In the genomic region with DNA sequence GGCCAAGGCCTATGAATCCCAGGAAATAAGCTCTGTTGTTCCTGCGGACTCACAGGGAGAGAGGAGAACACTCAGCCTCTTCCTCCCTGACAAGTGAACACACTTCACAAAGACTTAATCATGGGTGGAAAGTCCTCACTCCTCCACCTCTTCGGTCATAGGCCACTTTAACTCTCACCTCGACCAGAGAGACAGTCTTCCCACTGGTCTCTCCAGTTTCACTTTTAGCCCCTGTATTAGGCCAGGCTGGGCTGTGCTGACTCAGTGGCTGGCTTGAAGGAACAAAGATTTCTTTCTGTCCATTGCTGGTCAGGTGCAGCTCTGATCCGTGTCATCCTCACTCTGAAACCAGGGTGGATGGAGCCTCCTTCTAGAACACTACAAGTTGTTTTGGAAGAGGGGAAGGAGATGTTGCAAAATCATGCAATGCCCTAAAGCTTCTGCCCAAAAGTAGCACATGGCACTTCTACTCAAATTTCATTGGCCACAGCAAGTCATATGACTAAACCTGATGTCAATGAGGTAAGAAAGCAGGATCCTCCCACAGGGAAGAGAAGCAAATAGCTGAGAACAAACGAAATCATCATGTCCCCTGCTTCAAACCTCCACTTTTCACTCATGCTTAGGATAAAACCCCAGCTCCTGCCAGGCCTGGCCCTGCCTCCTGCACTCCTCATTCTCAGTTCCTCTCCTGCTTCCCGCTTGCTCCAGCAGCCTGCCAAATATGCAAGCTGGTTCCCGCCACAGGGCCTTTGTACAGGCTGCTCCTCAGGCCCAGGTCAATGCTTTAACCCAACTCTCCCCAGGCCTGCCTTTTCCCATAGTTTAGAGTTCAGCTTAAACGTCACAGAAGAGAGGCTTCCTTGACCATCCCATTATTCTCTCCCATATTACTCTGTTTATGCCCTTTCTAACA, we compare ENCODE assay signal across 16 cellular contexts.
A peak's percentile ranks its signal among the peaks of the same experiment; 100 is the strongest.
DNase-seq lines count a peak whose midpoint lies in the region; FAIRE-seq and TF ChIP-seq lines count a peak whose summit lies in the region.
"Had no signal": no experiment of that assay in that cellular context is flagged by ENCODE, and none has a peak within 500 bp of the region (broad histone marks: within the 10 kb centered on the region; RNA-seq: fewer than 3 reads in every experiment).

No MANE protein-coding gene starts in this region.

- no peak overlapping the region for H3K27ac Mint-ChIP-seq in neural progenitor cell
- H3K27ac Mint-ChIP-seq: activated naive CD8-positive, alpha-beta T cell had no signal

- peak overlapping the region; percentile 34 for H3K4me3 Mint-ChIP-seq in neural progenitor cell
- H3K4me3 Mint-ChIP-seq: activated naive CD8-positive, alpha-beta T cell had no signal

- H3K9me3 ChIP-seq in neural progenitor cell (ENCODE audit: low read depth) = no peaks in the 10 kb centered on the region
- peaks cover 5% of the 10 kb centered on the region for H3K9me3 ChIP-seq in effector memory CD4-positive, alpha-beta T cell (ENCODE audit: control insufficient read depth, low read length)
- H3K9me3 ChIP-seq: colonic mucosa had no signal

- no peaks in the 10 kb centered on the region for H3K36me3 Mint-ChIP-seq in neural progenitor cell

- H3F3A ChIP-seq in neural progenitor cell (ENCODE audit: low read depth) = no peaks in the 10 kb centered on the region

- H3K27ac ChIP-seq in neural progenitor cell = no peak overlapping the region
- H3K27ac ChIP-seq in effector memory CD4-positive, alpha-beta T cell (ENCODE audit: insufficient read depth, low read length, poor library complexity, severe bottlenecking) = no peak overlapping the region
- H3K27ac ChIP-seq: 22Rv1, colonic mucosa, left lung had no signal

- peak; percentile 28 for FAIRE-seq in bronchial epithelial cell (lab: Jason Lieb, UNC)

- no peak overlapping the region for H3K9ac ChIP-seq in neural progenitor cell

- H4K20me1 ChIP-seq in neural progenitor cell (ENCODE audit: low read depth) = no peaks in the 10 kb centered on the region

- no peak for TF ChIP-seq CTCF in bronchial epithelial cell (IDR thresholded peaks at IDR 0.05; ENCODE audit: insufficient read depth, low read length, severe bottlenecking)
- no peak for TF ChIP-seq CTCF in neural progenitor cell (IDR thresholded peaks at IDR 0.05)

- H3K4me3 ChIP-seq in bronchial epithelial cell (ENCODE audit: low read depth, low read length) = no peak overlapping the region
- no peak overlapping the region for H3K4me3 ChIP-seq in neural progenitor cell
- H3K4me3 ChIP-seq in effector memory CD4-positive, alpha-beta T cell (ENCODE audit: insufficient read depth, low read depth, low read length, poor library complexity, severe bottlenecking) = no peak overlapping the region
- H3K4me3 ChIP-seq: colonic mucosa, left lung had no signal

- DNase-seq in DMS 273 (lab: John Stamatoyannopoulos, UW; ENCODE audit: unreplicated experiment) (peak; percentile 24), DMS 273 treated with DMSO at 0.1 percent for 48 hours (lab: John Stamatoyannopoulos, UW) (no peak), NAMALWA (ENCODE audit: low spot score) (peak; percentile 53), bronchial epithelial cell (ENCODE audit: low read depth) (peak; percentile 18), neural progenitor cell (ENCODE audit: low spot score) (no peak), ecto neural progenitor cell (ENCODE audit: low spot score) (no peak)
- DNase-seq in effector memory CD4-positive, alpha-beta T cell = no peak
- DNase-seq in central memory CD4-positive, alpha-beta T cell = no peak
- DNase-seq: colonic mucosa; left lung; NCI-H2227 treated with DMSO at 0.1 percent for 48 hours; nucleus accumbens; stimulated activated naive CD4-positive, alpha-beta T cell; SW 1271 had no signal

- no peak overlapping the region for H3K4me2 ChIP-seq in neural progenitor cell

- no peaks in the 10 kb centered on the region for H3K27me3 ChIP-seq in bronchial epithelial cell (ENCODE audit: control insufficient read depth, insufficient read depth, low read length)
- H3K27me3 ChIP-seq in neural progenitor cell = no peaks in the 10 kb centered on the region
- no peaks in the 10 kb centered on the region for H3K27me3 ChIP-seq in effector memory CD4-positive, alpha-beta T cell (replicated peaks; ENCODE audit: control insufficient read depth, insufficient read depth, low read length, poor library complexity, severe bottlenecking)
- H3K27me3 ChIP-seq: colonic mucosa, left lung had no signal

- H3K27me3 Mint-ChIP-seq in neural progenitor cell (ENCODE audit: insufficient read depth, low read depth) = peaks cover 5% of the 10 kb centered on the region
- H3K27me3 Mint-ChIP-seq: activated naive CD8-positive, alpha-beta T cell had no signal

- H2AFZ ChIP-seq in neural progenitor cell (replicated peaks) = peak overlapping the region; percentile 82

- peaks cover 4% of the 10 kb centered on the region for H3K4me1 ChIP-seq in neural progenitor cell
- H3K4me1 ChIP-seq in effector memory CD4-positive, alpha-beta T cell (ENCODE audit: control insufficient read depth, insufficient read depth, low read length, poor library complexity, severe bottlenecking) = no peaks in the 10 kb centered on the region
- H3K4me1 ChIP-seq: colonic mucosa, left lung had no signal

- H3K4me1 Mint-ChIP-seq in neural progenitor cell = peaks cover 4% of the 10 kb centered on the region

- no peaks in the 10 kb centered on the region for H3K79me2 ChIP-seq in neural progenitor cell (ENCODE audit: low read depth)

- peaks cover 9% of the 10 kb centered on the region for H3K9me3 Mint-ChIP-seq in neural progenitor cell

- no peaks in the 10 kb centered on the region for H3K36me3 ChIP-seq in bronchial epithelial cell (ENCODE audit: control insufficient read depth, insufficient read depth, low read length)
- H3K36me3 ChIP-seq in neural progenitor cell = no peaks in the 10 kb centered on the region
- no peaks in the 10 kb centered on the region for H3K36me3 ChIP-seq in effector memory CD4-positive, alpha-beta T cell (ENCODE audit: control insufficient read depth, insufficient read depth, low read length)
- H3K36me3 ChIP-seq: colonic mucosa, left lung had no signal

Comparison
In these comparisons a context has a peak if more than half of its experiments do, and no peak if none do; other contexts are left out.
1. DNase-seq: peak in DMS 273 (single experiment), NAMALWA (single experiment) and bronchial epithelial cell (single experiment); none in DMS 273 treated with DMSO at 0.1 percent for 48 hours (single experiment), neural progenitor cell (single experiment), effector memory CD4-positive, alpha-beta T cell (0 of 3), ecto neural progenitor cell (single experiment) and central memory CD4-positive, alpha-beta T cell (single experiment).